33 cellular contexts compared by ENCODE assay signal in the genomic region with DNA sequence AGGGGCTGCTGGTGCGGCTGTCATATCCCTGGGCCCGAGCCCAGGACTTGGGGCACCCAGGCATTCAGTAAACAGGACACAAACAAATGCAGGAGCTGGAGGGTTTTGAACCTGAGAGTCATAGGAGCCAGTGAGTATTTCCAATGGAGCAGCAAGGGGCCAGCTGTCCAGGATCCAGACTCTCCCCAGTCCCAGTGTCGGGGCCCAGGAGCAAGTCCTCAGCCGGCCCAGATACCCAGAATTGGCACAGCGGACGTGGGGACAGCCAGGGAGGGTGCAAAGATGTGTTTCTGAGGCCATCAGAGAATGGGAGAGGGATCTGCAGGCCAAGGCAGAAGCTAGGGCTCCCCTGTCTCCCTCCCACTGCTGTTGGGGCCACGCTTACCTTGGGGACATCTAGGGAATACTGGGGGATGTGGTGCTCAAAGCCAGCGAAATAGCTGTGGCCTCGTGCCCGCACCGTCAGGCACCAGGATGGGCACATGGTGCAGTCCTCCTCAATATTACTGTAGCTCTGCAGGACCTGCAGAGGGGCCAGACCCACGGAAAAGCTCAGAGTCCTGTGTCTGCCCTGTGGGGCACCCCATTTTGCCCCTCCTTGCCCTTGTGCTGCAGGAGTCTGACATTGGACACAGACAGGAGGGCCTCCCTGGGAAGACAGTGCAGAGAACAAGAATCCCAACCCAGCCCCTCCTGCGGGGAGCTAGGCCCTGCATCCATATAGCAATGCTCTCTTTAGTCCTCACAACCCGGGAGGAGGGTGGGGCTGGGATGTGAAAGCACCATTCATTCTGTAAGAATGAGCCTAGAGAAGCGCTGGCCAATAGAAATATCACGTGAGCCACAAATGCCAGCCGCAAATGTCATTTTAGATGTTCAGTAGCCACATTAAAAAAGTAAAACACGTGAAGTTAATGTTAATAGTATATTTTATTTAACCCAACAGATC.
A peak's percentile ranks its signal among the peaks of the same experiment; 100 is the strongest.
DNase-seq lines count a peak whose midpoint lies in the region.
"Had no signal": no experiment of that assay in that cellular context is flagged by ENCODE, and none has a peak within 500 bp of the region (broad histone marks: within the 10 kb centered on the region; RNA-seq: fewer than 3 reads in every experiment).

No MANE protein-coding gene starts in this region.

- DNase-seq in AG20443 (ENCODE audit: low spot score), result peak; percentile 53
- DNase-seq in anterior cingulate cortex (lab: John Stamatoyannopoulos, UW), result peak in 49 of 58 donors; percentile 4 to 89 (median 62)
- peak; percentile 74 to 86 for DNase-seq in hippocampal formation (lab: John Stamatoyannopoulos, UW)
- DNase-seq in pons (ENCODE audit: low spot score), result peak; percentile 96
- DNase-seq in amniotic stem cell (lab: John Stamatoyannopoulos, UW), result no peak
- no peak for DNase-seq in MV-4-11 (lab: John Stamatoyannopoulos, UW)
- DNase-seq in activated CD4-positive, alpha-beta T cell treated with anti-CD3 and anti-CD28 coated beads for 48 hours, result no peak
- no peak for DNase-seq in GDM1 (lab: John Stamatoyannopoulos, UW)
- DNase-seq: 8988T; activated CD4-positive, alpha-beta T cell treated with anti-CD3 and anti-CD28 coated beads, Interleukin-2, amount 10 ng/mL, durations not matched to agents 7 days and 5 days; activated CD8-positive, alpha-beta memory T cell treated with anti-CD3 and anti-CD28 coated beads, Interleukin-2, amount 10 ng/mL, durations not matched to agents 7 days and 5 days; activated naive CD4-positive, alpha-beta T cell; activated T-cell treated with anti-CD3 and anti-CD28 coated beads, Interleukin-2, amount 50 U/mL, for 48 hours; AML-193; CD8-positive, alpha-beta T cell; colonic mucosa; effector memory CD4-positive, alpha-beta T cell; erythroblast; foreskin fibroblast; Karpas-422; left ventricle myocardium superior; natural killer cell; NCI-H146; NCI-H446; PC-9; SIG-M5; sigmoid colon; stimulated activated CD4-positive, alpha-beta T cell treated with anti-CD3 and anti-CD28 coated beads, Interleukin-4, amount 100 ng/mL, for 4 hours; stimulated activated naive B cell treated with anti-CD40 and anti-IgM and Interleukin-4, amounts not matched to agents 10 μg/mL and 1 μg/mL and 100 μg/mL, for 72 hours; SW 1271; T1000; thyroid gland; WERI-Rb-1 had no signal

Comparison
In these comparisons a context has a peak if more than half of its experiments do, and no peak if none do; other contexts are left out.
1. DNase-seq: peak in AG20443 (single experiment), anterior cingulate cortex (49 of 58), hippocampal formation (2 of 2) and pons (single experiment); none in amniotic stem cell (single experiment), MV-4-11 (single experiment), activated CD4-positive, alpha-beta T cell treated with anti-CD3 and anti-CD28 coated beads for 48 hours (single experiment) and GDM1 (single experiment).